ENCODE assay signal across 8 cellular contexts in the genomic region with DNA sequence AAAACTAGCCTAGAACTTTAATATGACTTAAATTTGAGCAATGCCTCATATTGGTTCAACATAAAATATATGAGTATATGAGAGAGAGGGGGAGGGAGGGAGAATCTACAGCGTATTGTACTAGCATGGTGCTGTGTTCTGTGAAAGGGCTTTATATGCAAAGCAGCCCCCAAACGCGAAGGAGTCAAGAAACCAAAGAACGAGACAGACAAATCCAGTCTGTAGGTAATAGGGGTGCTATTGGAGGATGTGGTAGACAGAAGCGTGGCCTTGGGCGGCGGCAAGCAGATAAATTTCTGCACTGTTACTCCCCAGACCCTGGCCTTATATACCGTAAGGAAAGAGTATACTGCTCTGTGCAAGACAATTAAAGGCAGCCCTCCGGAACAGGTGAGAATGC. TPM values are rescaled to one million over a fixed set of nuclear protein-coding genes. Genes with fewer than 3 reads are reported as not detected.
A peak's percentile ranks its signal among the peaks of the same experiment; 100 is the strongest.
DNase-seq lines count a peak whose midpoint lies in the region; ATAC-seq and TF ChIP-seq lines count a peak whose summit lies in the region.

No MANE protein-coding gene starts in this region.

- CTCF ChIA-PET in activated CD4-positive, alpha-beta memory T cell treated with anti-CD3 and anti-CD28 coated beads for 36 hours (lab: Charles Lee), result interaction anchor here (0.9 to 2.2 kb wide), 3 partner anchors 8 to 27 kb away, joined by 3 to 13 read pairs (median 7); no protein-coding TSS in a partner anchor

- H3K9me3 Mint-ChIP-seq in activated CD4-positive, alpha-beta memory T cell treated with anti-CD3 and anti-CD28 coated beads for 36 hours, result peaks cover 3% of the 10 kb centered on the region
- H3K9me3 Mint-ChIP-seq in immature natural killer cell, result no peaks in the 10 kb centered on the region

- no peak for DNase-seq in activated CD4-positive, alpha-beta memory T cell treated with anti-CD3 and anti-CD28 coated beads for 36 hours
- DNase-seq in immature natural killer cell, result peak; percentile 13 to 37 (median 21)
- no peak for DNase-seq in thoracic aorta (ENCODE audit: low spot score)
- no peak for DNase-seq in NCI-H1694 (lab: John Stamatoyannopoulos, UW)
- no peak for DNase-seq in NAMALWA (ENCODE audit: low spot score)
- no peak for DNase-seq in stimulated activated CD4-positive, alpha-beta T cell treated with anti-CD3 and anti-CD28 coated beads, Interleukin-4, amount 100 ng/mL, for 4 hours

- POLR2A ChIA-PET in activated CD4-positive, alpha-beta memory T cell treated with anti-CD3 and anti-CD28 coated beads for 36 hours (lab: Charles Lee), result interaction anchor here (1.2 to 2.0 kb wide), 2 partner anchors 9 to 16 kb away, joined by 3 to 18 read pairs; no protein-coding TSS in a partner anchor

- H3K4me1 ChIP-seq in thoracic aorta (ENCODE audit: control insufficient read depth in 1 of 2, low read depth in 2 of 2), result peaks cover 12 to 32% of the 10 kb centered on the region in 2 donors

- H3K27me3 ChIP-seq in thoracic aorta (replicated peaks; ENCODE audit: insufficient read depth), result no peaks in the 10 kb centered on the region

- peak overlapping the region; percentile 90 to 99 for H3K27ac ChIP-seq in thoracic aorta

- peak overlapping the region; percentile 79 for H3K4me3 Mint-ChIP-seq in activated CD4-positive, alpha-beta memory T cell treated with anti-CD3 and anti-CD28 coated beads for 36 hours
- H3K4me3 Mint-ChIP-seq in immature natural killer cell, result peak overlapping the region; percentile 91 to 94 (median 93)

- peaks cover 12% of the 10 kb centered on the region for H3K36me3 Mint-ChIP-seq in activated CD4-positive, alpha-beta memory T cell treated with anti-CD3 and anti-CD28 coated beads for 36 hours
- peaks cover 0 to 3% (median 0%) of the 10 kb centered on the region in 3 donors for H3K36me3 Mint-ChIP-seq in immature natural killer cell

- TF ChIP-seq CTCF in thoracic aorta (IDR thresholded peaks at IDR 0.05), result no peak

- ATAC-seq in GM18873 (IDR thresholded peaks at IDR 0.05; ENCODE audit: low FRiP score, unreplicated experiment) (peak; percentile 37), HG02885 (IDR thresholded peaks at IDR 0.05; ENCODE audit: poor library complexity, unreplicated experiment) (peak; percentile 38), thoracic aorta (ENCODE audit: insufficient number of reproducible peaks, low FRiP score, low read depth) (no peak)

- H3K4me3 ChIP-seq in thoracic aorta, result peak overlapping the region; percentile 98

- H3K9me3 ChIP-seq in thoracic aorta, result no peaks in the 10 kb centered on the region

- H3K27ac Mint-ChIP-seq in activated CD4-positive, alpha-beta memory T cell treated with anti-CD3 and anti-CD28 coated beads for 36 hours, result peak overlapping the region; percentile 60
- H3K27ac Mint-ChIP-seq in immature natural killer cell, result peak overlapping the region; percentile 59 to 86 (median 78)

- H3K4me1 Mint-ChIP-seq in activated CD4-positive, alpha-beta memory T cell treated with anti-CD3 and anti-CD28 coated beads for 36 hours (ENCODE audit: low read depth), result peaks cover 29% of the 10 kb centered on the region
- H3K4me1 Mint-ChIP-seq in immature natural killer cell, result peaks cover 25 to 32% of the 10 kb centered on the region in 2 donors

- intact Hi-C loops in activated CD4-positive, alpha-beta memory T cell treated with anti-CD3 and anti-CD28 coated beads for 36 hours (cut with micrococcal nuclease), result loop anchor here (1.0 to 2.0 kb wide), 3 partner anchors 104 to 173 kb away; partner anchors contain the start of genes BBS7, CCNA2 and EXOSC9

- no peaks in the 10 kb centered on the region for H3K36me3 ChIP-seq in thoracic aorta

- H3K27me3 Mint-ChIP-seq in activated CD4-positive, alpha-beta memory T cell treated with anti-CD3 and anti-CD28 coated beads for 36 hours, result peaks cover 14% of the 10 kb centered on the region
- H3K27me3 Mint-ChIP-seq in immature natural killer cell (ENCODE audit: low read depth in 3 of 3), result peaks cover 20 to 36% (median 22%) of the 10 kb centered on the region in 3 donors

RNA-seq across cellular contexts. Expression of gene ANXA5, which starts 0.8 kb away (rescaled TPM):
- total RNA-seq in activated CD4-positive, alpha-beta memory T cell treated with anti-CD3 and anti-CD28 coated beads for 36 hours, result 100 to 1,000 TPM; 132 to 140 TPM
- polyA plus RNA-seq in immature natural killer cell, result 100 to 1,000 TPM in 1 of 3 donors, 10 to 100 TPM in 2; 27.7 to 104 (median 64.9) TPM
- total RNA-seq in thoracic aorta, result 100 to 1,000 TPM; 401 to 458 TPM

Comparison
In these comparisons a context has a peak if more than half of its experiments do, and no peak if none do; other contexts are left out.
1. DNase-seq: peak in immature natural killer cell (3 of 3); none in activated CD4-positive, alpha-beta memory T cell treated with anti-CD3 and anti-CD28 coated beads for 36 hours (single experiment), thoracic aorta (single experiment), NCI-H1694 (single experiment), NAMALWA (single experiment) and stimulated activated CD4-positive, alpha-beta T cell treated with anti-CD3 and anti-CD28 coated beads, Interleukin-4, amount 100 ng/mL, for 4 hours (0 of 2).